ENCODE assay signal across 19 cellular contexts in genomic region chr6:98823428-98823827, GRCh38. TPM values are rescaled to one million over a fixed set of nuclear protein-coding genes. Genes with fewer than 3 reads are reported as not detected.
DNase-seq lines count a peak whose midpoint lies in the region; ATAC-seq and TF ChIP-seq lines count a peak whose summit lies in the region.
"Had no signal": no experiment of that assay in that cellular context is flagged by ENCODE, and none has a peak within 500 bp of the region (broad histone marks: within the 10 kb centered on the region; RNA-seq: fewer than 3 reads in every experiment).

No MANE protein-coding gene starts in this region.

- peaks cover 11% of the 10 kb centered on the region for H3K4me1 ChIP-seq in CD8-positive, alpha-beta memory T cell (ENCODE audit: insufficient read depth, low read length)
- H3K4me1 ChIP-seq in HEK293 (ENCODE audit: control insufficient read depth, insufficient read depth, low read length) (peaks cover 11% of the 10 kb centered on the region), mesodermal cell (ENCODE audit: control insufficient read depth, insufficient read depth, low read length, poor library complexity, severe bottlenecking) (peaks cover 14% of the 10 kb centered on the region), PC-3 (ENCODE audit: insufficient read depth, low read length) (no peaks in the 10 kb centered on the region)
- H3K4me1 ChIP-seq: parathyroid adenoma had no signal

- ATAC-seq in central memory CD8-positive, alpha-beta T cell (replicated peaks; ENCODE audit: extremely low read depth, poor library complexity, severe bottlenecking), result no peak
- no peak for ATAC-seq in PC-3
- ATAC-seq: stimulated activated naive B cell treated with anti-CD40 and anti-IgM and Interleukin-4, amounts not matched to agents 10 μg/mL and 1 μg/mL and 100 μg/mL, for 72 hours had no signal

- no peaks in the 10 kb centered on the region for H3K36me3 Mint-ChIP-seq in CD8-positive, alpha-beta memory T cell
- no peaks in the 10 kb centered on the region for H3K36me3 Mint-ChIP-seq in central memory CD8-positive, alpha-beta T cell (ENCODE audit: insufficient read depth)

- WGBS in mesodermal cell (ENCODE audit: insufficient coverage in 2 of 2), 2 experiments, result no CpG with 5 or more reads among the region's 2 CpGs

- no peak overlapping the region for H2AFZ ChIP-seq in PC-3 (ENCODE audit: low read length)
- H2AFZ ChIP-seq: parathyroid adenoma had no signal

- no peaks in the 10 kb centered on the region for H3F3A ChIP-seq in PC-3 (ENCODE audit: low read length, unreplicated experiment)

- no peaks in the 10 kb centered on the region for H4K20me1 ChIP-seq in PC-3 (ENCODE audit: low read length)

- H3K27me3 ChIP-seq in CD8-positive, alpha-beta memory T cell (ENCODE audit: insufficient read depth, low read length, poor library complexity, severe bottlenecking), result peaks cover 34% of the 10 kb centered on the region
- peaks cover 49% of the 10 kb centered on the region for H3K27me3 ChIP-seq in PC-3 (ENCODE audit: low read length)
- H3K27me3 ChIP-seq in MG63, result peaks cover 39% of the 10 kb centered on the region

- no peaks in the 10 kb centered on the region for H3K9me3 ChIP-seq in CD8-positive, alpha-beta memory T cell (ENCODE audit: low read length)
- H3K9me3 ChIP-seq in HEK293 (ENCODE audit: control insufficient read depth, insufficient read depth, low read depth, low read length), result no peaks in the 10 kb centered on the region
- no peaks in the 10 kb centered on the region for H3K9me3 ChIP-seq in mesodermal cell (ENCODE audit: control insufficient read depth, low read length)
- no peaks in the 10 kb centered on the region for H3K9me3 ChIP-seq in PC-3 (ENCODE audit: low read length)
- H3K9me3 ChIP-seq in MG63, result no peaks in the 10 kb centered on the region
- H3K9me3 ChIP-seq: esophagus squamous epithelium, transverse colon had no signal

- BruUV-seq in PC-3 (replicated peaks; lab: Mats Ljungman, UMichigan), result no TSS peak

- H3K36me3 ChIP-seq in CD8-positive, alpha-beta memory T cell (ENCODE audit: insufficient read depth, low read length), result no peaks in the 10 kb centered on the region
- H3K36me3 ChIP-seq in HEK293 (ENCODE audit: control insufficient read depth in 2 of 2, insufficient read depth in 1 of 2, low read length in 2 of 2) (no peaks in the 10 kb centered on the region), mesodermal cell (ENCODE audit: control insufficient read depth, insufficient read depth, low read length) (no peaks in the 10 kb centered on the region), PC-3 (ENCODE audit: low read depth, low read length) (no peaks in the 10 kb centered on the region), MG63 (no peaks in the 10 kb centered on the region)
- H3K36me3 ChIP-seq: esophagus squamous epithelium, transverse colon had no signal

- no peak overlapping the region for H3K27ac ChIP-seq in CD8-positive, alpha-beta memory T cell (ENCODE audit: low read depth, low read length)
- H3K27ac ChIP-seq in HEK293 (ENCODE audit: extremely low read depth, low read depth, low read length) (peak overlapping the region; percentile 92; the same call in 1 of the 2 replicates), mesodermal cell (ENCODE audit: low read depth, low read length, severe bottlenecking) (no peak overlapping the region), PC-3 (ENCODE audit: low read length) (no peak overlapping the region)
- H3K27ac ChIP-seq: esophagus squamous epithelium, parathyroid adenoma, transverse colon, VCaP had no signal

- H3K27me3 Mint-ChIP-seq in CD8-positive, alpha-beta memory T cell, result peaks cover 66 to 87% of the 10 kb centered on the region in 2 donors
- peaks cover 100% of the 10 kb centered on the region for H3K27me3 Mint-ChIP-seq in central memory CD8-positive, alpha-beta T cell

- H3K79me2 ChIP-seq in PC-3 (ENCODE audit: low read length), result no peaks in the 10 kb centered on the region
- H3K79me2 ChIP-seq: parathyroid adenoma had no signal

- peak overlapping the region; percentile 35 to 87 (median 68) for H3K4me3 Mint-ChIP-seq in CD8-positive, alpha-beta memory T cell
- peak overlapping the region; percentile 61 for H3K4me3 Mint-ChIP-seq in central memory CD8-positive, alpha-beta T cell
- H3K4me3 Mint-ChIP-seq: activated naive CD4-positive, alpha-beta T cell treated with anti-CD3 and anti-CD28 coated beads for 36 hours had no signal

- H3K4me3 ChIP-seq in CD8-positive, alpha-beta memory T cell (ENCODE audit: low read length), result no peak overlapping the region
- H3K4me3 ChIP-seq in HEK293 (ENCODE audit: low read depth, low read length), result no peak overlapping the region
- H3K4me3 ChIP-seq in mesodermal cell (ENCODE audit: extremely low read depth, insufficient read depth, low read length, poor library complexity, severe bottlenecking), result peak overlapping the region; percentile 43
- H3K4me3 ChIP-seq in PC-3 (ENCODE audit: low read length), result no peak overlapping the region
- no peak overlapping the region for H3K4me3 ChIP-seq in MG63
- H3K4me3 ChIP-seq: transverse colon had no signal

- no peak for DNase-seq in CD8-positive, alpha-beta memory T cell
- DNase-seq in central memory CD8-positive, alpha-beta T cell (ENCODE audit: low spot score in 2 of 2), result no peak
- DNase-seq in PC-3, result no peak
- DNase-seq in UCSD-AML1 (lab: John Stamatoyannopoulos, UW; ENCODE audit: unreplicated experiment), result no peak
- DNase-seq in MG63, result no peak
- no peak for DNase-seq in NCI-H2107 treated with DMSO at 0.1 percent for 48 hours (lab: John Stamatoyannopoulos, UW; ENCODE audit: unreplicated experiment)
- DNase-seq: activated naive CD4-positive, alpha-beta T cell treated with anti-CD3 and anti-CD28 coated beads for 36 hours; esophagus squamous epithelium; MV-4-11; NCI-H2081; stimulated activated naive B cell treated with anti-CD40 and anti-IgM and Interleukin-4, amounts not matched to agents 10 μg/mL and 1 μg/mL and 100 μg/mL, for 72 hours; transverse colon had no signal

- peak overlapping the region in 2 of 8 donors; percentile 1 to 45 for H3K27ac Mint-ChIP-seq in CD8-positive, alpha-beta memory T cell
- no peak overlapping the region for H3K27ac Mint-ChIP-seq in central memory CD8-positive, alpha-beta T cell (ENCODE audit: low read depth)
- H3K27ac Mint-ChIP-seq: activated naive CD4-positive, alpha-beta T cell treated with anti-CD3 and anti-CD28 coated beads for 36 hours had no signal

- CTCF ChIA-PET in CD8-positive, alpha-beta memory T cell (lab: Charles Lee), result no interaction called here
- CTCF ChIA-PET in HEK293 (lab: Yijun Ruan, JAX) (interaction anchor here (0.7 to 1.0 kb wide), 4 partner anchors 10 to 407 kb away, joined by 3 to 4 read pairs (median 3); partner anchors contain the start of gene POU3F2), PC-3 (lab: Charles Lee) (no interaction called here)

- H3K4me2 ChIP-seq in PC-3 (ENCODE audit: low read length), result no peak overlapping the region

- TF ChIP-seq CTCF in HEK293 (tag by site-specific recombination; IDR thresholded peaks at IDR 0.05) (no peak), PC-3 (conservative IDR thresholded peaks at IDR 0.05; ENCODE audit: low read depth, low read length) (no peak)

- H3K9ac ChIP-seq in PC-3 (ENCODE audit: low read length), result no peak overlapping the region
- H3K9ac ChIP-seq: parathyroid adenoma had no signal

- peaks cover 20 to 30% (median 29%) of the 10 kb centered on the region in 3 donors for H3K4me1 Mint-ChIP-seq in CD8-positive, alpha-beta memory T cell
- H3K4me1 Mint-ChIP-seq in central memory CD8-positive, alpha-beta T cell, result peaks cover 21% of the 10 kb centered on the region

- intact Hi-C loops in PC-3 (cut with micrococcal nuclease), result no loop called here

- peaks cover 0 to 17% (median 2%) of the 10 kb centered on the region in 5 donors for H3K9me3 Mint-ChIP-seq in CD8-positive, alpha-beta memory T cell
- H3K9me3 Mint-ChIP-seq in central memory CD8-positive, alpha-beta T cell, result peaks cover 10% of the 10 kb centered on the region
- H3K9me3 Mint-ChIP-seq: activated naive CD4-positive, alpha-beta T cell treated with anti-CD3 and anti-CD28 coated beads for 36 hours had no signal

- POLR2A ChIA-PET in CD8-positive, alpha-beta memory T cell (lab: Charles Lee), result interaction anchor here (0.6 kb wide), 1 partner anchor 241 kb away, joined by 3 read pairs; no protein-coding TSS in a partner anchor
- POLR2A ChIA-PET in HEK293 (lab: Yijun Ruan, JAX), result interaction anchor here (1.5 kb wide), 1 partner anchor 11 kb away, joined by 4 read pairs; the partner anchor contains the start of gene POU3F2
- POLR2A ChIA-PET in PC-3 (lab: Charles Lee; ENCODE audit: unreplicated experiment), result no interaction called here

- H3K9me2 ChIP-seq in PC-3 (replicated peaks; ENCODE audit: low read length), result no peaks in the 10 kb centered on the region

TF ChIP-seq in HEK293, 187 proteins besides CTCF, POLR2A, EP300 and RAD21:
- no peak for TF ChIP-seq ZNF394 (tag by site-specific recombination; IDR thresholded peaks at IDR 0.05; ENCODE audit: borderline replicate concordance)
- no peak for TF ChIP-seq ZNF621 (tag by site-specific recombination; IDR thresholded peaks at IDR 0.05)
- TF ChIP-seq ZNF175 (tag by site-specific recombination; IDR thresholded peaks at IDR 0.05), result no peak
- TF ChIP-seq PRDM6 (tag by site-specific recombination; IDR thresholded peaks at IDR 0.05), result peak; percentile 81
- TF ChIP-seq ZNF785 (tag by site-specific recombination; IDR thresholded peaks at IDR 0.05), result no peak
- TF ChIP-seq GLIS1 (tag by site-specific recombination; IDR thresholded peaks at IDR 0.05), result peak; percentile 78
- peak; percentile 72; the same call in 1 of the 2 replicates for TF ChIP-seq MZF1 (tag by site-specific recombination; IDR thresholded peaks at IDR 0.05; ENCODE audit: borderline replicate concordance)

RNA-seq across cellular contexts. Expression of gene POU3F2, which starts 10.9 kb away (rescaled TPM):
- total RNA-seq in CD8-positive, alpha-beta memory T cell, result not detected
- not detected for polyA plus RNA-seq in CD8-positive, alpha-beta memory T cell
- 5.0 TPM for polyA plus RNA-seq in mesodermal cell (2013, experiment 1 of 2)
- polyA plus RNA-seq in mesodermal cell (2013, experiment 2 of 2), result 3.8 TPM
- total RNA-seq in PC-3 (2014; rRNA removed), result 0.07 and 0.12 TPM in 2 replicates
- 0.30 TPM in 1 of 2 replicates, not detected in the other for total RNA-seq in MG63 (2014; rRNA removed; shearing (Covaris generic); ENCODE audit: low replicate concordance)
- total RNA-seq: activated naive CD4-positive, alpha-beta T cell treated with anti-CD3 and anti-CD28 coated beads for 36 hours; dermis microvascular lymphatic vessel endothelial cell; esophagus squamous epithelium; kidney; transverse colon had no signal
- polyA plus RNA-seq: BJ had no signal
